Comparison of ENCODE assay signal across 8 cellular contexts in genomic region chr5:56815657-56816545, GRCh38. TPM values are rescaled to one million over a fixed set of nuclear protein-coding genes. Genes with fewer than 3 reads are reported as not detected.
A peak's percentile ranks its signal among the peaks of the same experiment; 100 is the strongest.
DNase-seq lines count a peak whose midpoint lies in the region; ATAC-seq and TF ChIP-seq lines count a peak whose summit lies in the region.

No MANE protein-coding gene starts in this region.

- H3K27ac ChIP-seq in ectodermal cell (ENCODE audit: insufficient read depth, low read depth, low read length, poor library complexity, severe bottlenecking) = peak overlapping the region; percentile 33
- H3K27ac ChIP-seq in stomach = peak overlapping the region; percentile 88 to 100 (median 97)

- H3K9ac ChIP-seq in ES-I3 (ENCODE audit: low read depth, low read length) = peak overlapping the region; percentile 74

- H3K4me3 ChIP-seq in ectodermal cell (ENCODE audit: insufficient read depth, low read depth, low read length) (peak overlapping the region; percentile 77), stomach (peak overlapping the region; percentile 70 to 93 (median 89))

- H3K36me3 Mint-ChIP-seq in activated CD4-positive, alpha-beta T cell treated with anti-CD3 and anti-CD28 coated beads, Interleukin-2, amount 10 ng/mL, durations not matched to agents 24 days and 14 days (ENCODE audit: low read depth) = peaks cover 7% of the 10 kb centered on the region
- H3K36me3 Mint-ChIP-seq in mesothelial cell of epicardium = no peaks in the 10 kb centered on the region

- 0% methylated on average over 116 of the region's 116 CpGs for WGBS in ectodermal cell, 2 experiments
- 0 to 2% (median 1%) methylated on average over 40 to 115 of the region's 116 CpGs for WGBS in stomach, 5 donors

- TF ChIP-seq CTCF in mesothelial cell of epicardium (IDR thresholded peaks at IDR 0.05; ENCODE audit: unreplicated experiment) (no peak), stomach (IDR thresholded peaks at IDR 0.05) (no peak)

- H3K27me3 Mint-ChIP-seq in activated CD4-positive, alpha-beta T cell treated with anti-CD3 and anti-CD28 coated beads, Interleukin-2, amount 10 ng/mL, durations not matched to agents 24 days and 14 days = peaks cover 3% of the 10 kb centered on the region
- no peaks in the 10 kb centered on the region for H3K27me3 Mint-ChIP-seq in mesothelial cell of epicardium (ENCODE audit: low read depth)

- TF ChIP-seq EP300 in Ishikawa (IDR thresholded peaks at IDR 0.05; ENCODE audit: borderline replicate concordance) (no peak), stomach (IDR thresholded peaks at IDR 0.05) (no peak)

- H3K36me3 ChIP-seq in ES-I3 (ENCODE audit: insufficient read depth, low read length) = no peaks in the 10 kb centered on the region
- no peaks in the 10 kb centered on the region for H3K36me3 ChIP-seq in ectodermal cell (ENCODE audit: control insufficient read depth, insufficient read depth, low read length)
- H3K36me3 ChIP-seq in stomach = no peaks in the 10 kb centered on the region

- TF ChIP-seq RAD21 in Ishikawa (IDR thresholded peaks at IDR 0.05; ENCODE audit: low read depth) = no peak

- peak overlapping the region; percentile 91 for H3K4me3 Mint-ChIP-seq in activated CD4-positive, alpha-beta T cell treated with anti-CD3 and anti-CD28 coated beads, Interleukin-2, amount 10 ng/mL, durations not matched to agents 24 days and 14 days
- H3K4me3 Mint-ChIP-seq in mesothelial cell of epicardium = peak overlapping the region; percentile 84

- peak; percentile 85 for DNase-seq in activated CD4-positive, alpha-beta T cell treated with anti-CD3 and anti-CD28 coated beads, Interleukin-2, amount 10 ng/mL, durations not matched to agents 24 days and 14 days
- DNase-seq in mesothelial cell of epicardium (ENCODE audit: low spot score in 2 of 2, unreplicated experiment in 2 of 2) (peak; percentile 33 to 56), stomach (peak; percentile 34), medulla oblongata (ENCODE audit: extremely low spot score) (no peak)

- peaks cover 11% of the 10 kb centered on the region; the same call in 1 of the 2 replicates for H3K4me1 ChIP-seq in ES-I3 (ENCODE audit: insufficient read depth, low read length)
- no peaks in the 10 kb centered on the region for H3K4me1 ChIP-seq in ectodermal cell (ENCODE audit: control insufficient read depth, insufficient read depth, low read length)
- peaks cover 7 to 49% (median 30%) of the 10 kb centered on the region in 4 donors for H3K4me1 ChIP-seq in stomach

- no peaks in the 10 kb centered on the region for H3K9me3 ChIP-seq in ES-I3 (ENCODE audit: control insufficient read depth, insufficient read depth, low read length)
- H3K9me3 ChIP-seq in ectodermal cell (ENCODE audit: control insufficient read depth, low read length) = no peaks in the 10 kb centered on the region
- H3K9me3 ChIP-seq in stomach = no peaks in the 10 kb centered on the region

- H3K27ac Mint-ChIP-seq in activated CD4-positive, alpha-beta T cell treated with anti-CD3 and anti-CD28 coated beads, Interleukin-2, amount 10 ng/mL, durations not matched to agents 24 days and 14 days = peak overlapping the region; percentile 90
- H3K27ac Mint-ChIP-seq in mesothelial cell of epicardium = no peak overlapping the region

- no peak for TF ChIP-seq POLR2A in stomach (IDR thresholded peaks at IDR 0.05)

- intact Hi-C loops in activated CD4-positive, alpha-beta T cell treated with anti-CD3 and anti-CD28 coated beads, Interleukin-2, amount 10 ng/mL, durations not matched to agents 24 days and 14 days (cut with micrococcal nuclease) = loop anchor here (2.0 to 5.0 kb wide), 8 partner anchors 15 to 824 kb away; partner anchors contain the start of genes IL6ST and SETD9
- intact Hi-C loops in stomach (cut with DNase I; ENCODE audit: low total_unique reads) = no loop called here

- peak; percentile 33 for ATAC-seq in GM21723 (IDR thresholded peaks at IDR 0.05; ENCODE audit: unreplicated experiment)

- H3K27me3 ChIP-seq in ectodermal cell (ENCODE audit: control insufficient read depth, insufficient read depth, low read length, poor library complexity, severe bottlenecking) = peaks cover 37% of the 10 kb centered on the region
- no peaks in the 10 kb centered on the region for H3K27me3 ChIP-seq in stomach

- H3K4me1 Mint-ChIP-seq in activated CD4-positive, alpha-beta T cell treated with anti-CD3 and anti-CD28 coated beads, Interleukin-2, amount 10 ng/mL, durations not matched to agents 24 days and 14 days = peaks cover 46% of the 10 kb centered on the region
- peaks cover 46% of the 10 kb centered on the region for H3K4me1 Mint-ChIP-seq in mesothelial cell of epicardium

- no peaks in the 10 kb centered on the region for H3K9me3 Mint-ChIP-seq in activated CD4-positive, alpha-beta T cell treated with anti-CD3 and anti-CD28 coated beads, Interleukin-2, amount 10 ng/mL, durations not matched to agents 24 days and 14 days
- H3K9me3 Mint-ChIP-seq in mesothelial cell of epicardium = no peaks in the 10 kb centered on the region

TF ChIP-seq in Ishikawa, 13 proteins besides CTCF, POLR2A, EP300 and RAD21:
- TF ChIP-seq NFIC (IDR thresholded peaks at IDR 0.05) = no peak
- TF ChIP-seq CREB1 (IDR thresholded peaks at IDR 0.05; ENCODE audit: low read depth) = no peak
- TF ChIP-seq, protein P1, sequence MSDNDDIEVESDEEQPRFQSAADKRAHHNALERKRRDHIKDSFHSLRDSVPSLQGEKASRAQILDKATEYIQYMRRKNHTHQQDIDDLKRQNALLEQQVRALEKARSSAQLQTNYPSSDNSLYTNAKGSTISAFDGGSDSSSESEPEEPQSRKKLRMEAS (IDR thresholded peaks at IDR 0.05) = 0 out of 2 replicates have a peak, but pooled peaks have one; percentile 7

RNA-seq across cellular contexts. Expression of gene MAP3K1, which starts 0.6 kb away (rescaled TPM):
- total RNA-seq in activated CD4-positive, alpha-beta T cell treated with anti-CD3 and anti-CD28 coated beads, Interleukin-2, amount 10 ng/mL, durations not matched to agents 24 days and 14 days = 27.6 and 27.9 TPM in 2 replicates
- polyA plus RNA-seq in ectodermal cell (2013, experiment 1 of 4) = 8.8 TPM
- polyA plus RNA-seq in ectodermal cell (2013, experiment 2 of 4) = 8.9 TPM
- 7.6 TPM for polyA plus RNA-seq in ectodermal cell (2013, experiment 3 of 4)
- polyA plus RNA-seq in ectodermal cell (2013, experiment 4 of 4) = 9.2 TPM
- total RNA-seq in mesothelial cell of epicardium (52.2 to 55.7 TPM (median 54.8 TPM) in 3 replicates), stomach (10 to 100 TPM in 3 of 5 donors, 1 to 10 TPM in 2; 6.1 to 30.7 (median 15.4) TPM)
- polyA plus RNA-seq in stomach = 1 to 10 TPM; 3.8 to 6.5 (median 4.4) TPM
